Comparison of ENCODE assay signal across 29 cellular contexts in the genomic region with DNA sequence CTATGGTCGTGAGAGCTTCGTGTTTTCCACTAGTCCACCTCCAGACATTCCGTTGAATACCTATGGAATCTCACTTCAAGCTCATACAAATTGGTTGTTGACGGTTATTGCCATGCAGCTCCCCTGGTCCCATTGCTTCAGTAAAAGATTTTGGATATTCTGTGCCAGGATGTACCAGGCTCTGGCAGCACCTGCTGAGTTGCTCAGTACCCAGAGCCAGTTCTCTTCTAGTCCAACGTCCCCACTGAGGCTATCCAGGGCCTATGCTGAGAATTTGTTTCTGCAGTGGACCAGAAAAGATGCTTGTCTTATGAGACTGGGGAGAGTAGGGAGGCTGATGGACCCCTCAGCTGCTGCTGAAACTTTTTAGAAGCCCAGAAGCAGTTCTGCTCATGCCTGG.
"Had no signal": no experiment of that assay in that cellular context is flagged by ENCODE, and none has a peak within 500 bp of the region (broad histone marks: within the 10 kb centered on the region; RNA-seq: fewer than 3 reads in every experiment).

No MANE protein-coding gene starts in this region.

- H3K9me3 Mint-ChIP-seq: naive thymus-derived CD8-positive, alpha-beta T cell; nephron; neural progenitor cell had no signal

- H3K4me3 Mint-ChIP-seq: immature natural killer cell; naive thymus-derived CD8-positive, alpha-beta T cell; nephron; neural progenitor cell; stimulated activated naive B cell treated with anti-CD40 and anti-IgM and Interleukin-4, amounts not matched to agents 10 μg/mL and 1 μg/mL and 100 μg/mL, for 72 hours had no signal

- ATAC-seq: lower lobe of right lung; naive thymus-derived CD8-positive, alpha-beta T cell; right lobe of liver; stimulated activated naive B cell treated with anti-CD40 and anti-IgM and Interleukin-4, amounts not matched to agents 10 μg/mL and 1 μg/mL and 100 μg/mL, for 72 hours; stimulated activated naive CD8-positive, alpha-beta T cell treated with anti-CD3 and anti-CD28 coated beads, Interleukin-15, Interleukin-2, amounts not matched to agents 100 U/mL and 50 U/mL, for 24 hours had no signal

- H3K36me3 ChIP-seq: lower lobe of right lung, neural progenitor cell, neutrophil, ovary, right lobe of liver, stomach, thyroid gland, transverse colon, upper lobe of left lung, vagina had no signal

- H3K4me1 Mint-ChIP-seq: immature natural killer cell; naive thymus-derived CD8-positive, alpha-beta T cell; neural progenitor cell; stimulated activated naive B cell treated with anti-CD40 and anti-IgM and Interleukin-4, amounts not matched to agents 10 μg/mL and 1 μg/mL and 100 μg/mL, for 72 hours had no signal

- H3K4me3 ChIP-seq: lower lobe of right lung, neural progenitor cell, ovary, right lobe of liver, skin epidermis, stomach, testis, thyroid gland, transverse colon, upper lobe of left lung, vagina had no signal

- H3K9ac ChIP-seq: neural progenitor cell had no signal

- H3K4me2 ChIP-seq: neural progenitor cell had no signal

- H3K27ac ChIP-seq: lower lobe of right lung, neural progenitor cell, neutrophil, ovary, right lobe of liver, skin epidermis, stomach, thyroid gland, transverse colon, upper lobe of left lung had no signal

- H3K36me3 Mint-ChIP-seq: immature natural killer cell; naive thymus-derived CD8-positive, alpha-beta T cell; neural progenitor cell; stimulated activated naive B cell treated with anti-CD40 and anti-IgM and Interleukin-4, amounts not matched to agents 10 μg/mL and 1 μg/mL and 100 μg/mL, for 72 hours had no signal

- DNase-seq: head of caudate nucleus; hypothalamus; immature natural killer cell; kidney; lower lobe of right lung; mammary epithelial cell; mesenchymal stem cell; naive thymus-derived CD8-positive, alpha-beta T cell; occipital lobe; ovary; retina; right lobe of liver; stimulated activated CD4-positive, alpha-beta T cell treated with anti-CD3 and anti-CD28 coated beads, Interleukin-12 subunit alpha, Interleukin-12 subunit beta, amount 100 ng/mL, for 4 hours; stimulated activated CD4-positive, alpha-beta T cell treated with anti-CD3 and anti-CD28 coated beads, Interleukin-15, amount 100 ng/mL, for 24 hours; stimulated activated CD4-positive, alpha-beta T cell treated with anti-CD3 and anti-CD28 coated beads, Interleukin-2, amount 100 ng/mL, for 24 hours; stimulated activated CD4-positive, alpha-beta T cell treated with anti-CD3 and anti-CD28 coated beads, Interleukin-4, amount 100 ng/mL, for 1 hour; stimulated activated naive B cell treated with anti-CD40 and anti-IgM and Interleukin-4, amounts not matched to agents 10 μg/mL and 1 μg/mL and 100 μg/mL, for 72 hours; stimulated activated naive CD8-positive, alpha-beta T cell treated with anti-CD3 and anti-CD28 coated beads, Interleukin-15, Interleukin-2, amounts not matched to agents 100 U/mL and 50 U/mL, for 24 hours; stomach; thyroid gland; transverse colon; upper lobe of left lung had no signal

- H3K27ac Mint-ChIP-seq: immature natural killer cell; naive thymus-derived CD8-positive, alpha-beta T cell; nephron; neural progenitor cell; progenitor cell of endocrine pancreas; stimulated activated naive B cell treated with anti-CD40 and anti-IgM and Interleukin-4, amounts not matched to agents 10 μg/mL and 1 μg/mL and 100 μg/mL, for 72 hours had no signal

- H3K27me3 Mint-ChIP-seq: progenitor cell of endocrine pancreas; stimulated activated naive B cell treated with anti-CD40 and anti-IgM and Interleukin-4, amounts not matched to agents 10 μg/mL and 1 μg/mL and 100 μg/mL, for 72 hours had no signal

- H2AFZ ChIP-seq: neural progenitor cell had no signal

- H3K4me1 ChIP-seq: lower lobe of right lung, neural progenitor cell, right lobe of liver, transverse colon, upper lobe of left lung had no signal

- H3K9me3 ChIP-seq: lower lobe of right lung, neutrophil, ovary, right lobe of liver, stomach, testis, thyroid gland, transverse colon, upper lobe of left lung, vagina had no signal

- H3K27me3 ChIP-seq: neural progenitor cell, neutrophil, ovary, right lobe of liver, stomach, testis, thyroid gland, transverse colon, upper lobe of left lung, vagina had no signal
